Comparison of ENCODE assay signal across 1 cellular context in genomic region chr14:55107766-55108554, GRCh38.
TF ChIP-seq lines count a peak whose summit lies in the region.

No MANE protein-coding gene starts in this region.

TF ChIP-seq in HepG2, 621 proteins besides CTCF, POLR2A, EP300 and RAD21 (continued from another document and continues in another):
- TF ChIP-seq THRA (CRISPR knock-in tag; IDR thresholded peaks at IDR 0.05; ENCODE audit: borderline replicate concordance) (no peak), FUBP1 (CRISPR knock-in tag; IDR thresholded peaks at IDR 0.05; ENCODE audit: borderline replicate concordance) (0 out of 2 replicates have a peak, but pooled peaks have one; percentile 14), CSRNP1 (CRISPR knock-in tag; IDR thresholded peaks at IDR 0.05) (peak; percentile 57; the same call in 1 of the 2 replicates), YEATS2 (CRISPR knock-in tag; IDR thresholded peaks at IDR 0.05; ENCODE audit: borderline replicate concordance) (peak; percentile 58; the same call in 1 of the 2 replicates), DMTF1 (CRISPR knock-in tag; IDR thresholded peaks at IDR 0.05) (no peak), RAD51 (IDR thresholded peaks at IDR 0.05; ENCODE audit: borderline replicate concordance) (no peak), REST (IDR thresholded peaks at IDR 0.05; ENCODE audit: borderline replicate concordance in 1 of 2, low read depth in 1 of 2, low read length in 2 of 2) (no peak), THAP11 (CRISPR knock-in tag; IDR thresholded peaks at IDR 0.05) (no peak; the same call in 1 of the 2 replicates), ZBTB25 (CRISPR knock-in tag; IDR thresholded peaks at IDR 0.05) (peak; percentile 60; the same call in 1 of the 2 replicates), ZNF607 (CRISPR knock-in tag; IDR thresholded peaks at IDR 0.05; ENCODE audit: borderline replicate concordance) (peak; percentile 56; the same call in 1 of the 2 replicates), SMC3 (IDR thresholded peaks at IDR 0.05; ENCODE audit: low read length) (no peak), YY1 (IDR thresholded peaks at IDR 0.05; ENCODE audit: insufficient read depth, insufficient replicate concordance, low read depth, low read length) (no peak), HMGA1 (CRISPR knock-in tag; conservative IDR thresholded peaks at IDR 0.05) (no peak), SMAD3 (CRISPR knock-in tag; IDR thresholded peaks at IDR 0.05) (no peak), SMARCC2 (IDR thresholded peaks at IDR 0.05) (no peak), NCOA1 (CRISPR knock-in tag; IDR thresholded peaks at IDR 0.05) (peak; percentile 61; the same call in 1 of the 2 replicates), KDM1A (CRISPR knock-in tag; IDR thresholded peaks at IDR 0.05) (no peak; the same call in 1 of the 2 replicates), ZNF773 (CRISPR knock-in tag; IDR thresholded peaks at IDR 0.05; ENCODE audit: borderline replicate concordance) (peak; percentile 83), SAFB2 (CRISPR knock-in tag; IDR thresholded peaks at IDR 0.05; ENCODE audit: borderline replicate concordance, low read depth) (no peak), ZNF501 (CRISPR knock-in tag; IDR thresholded peaks at IDR 0.05) (peak; percentile 96), HCFC1 (IDR thresholded peaks at IDR 0.05; ENCODE audit: low read depth, low read length) (no peak), PAXIP1 (CRISPR knock-in tag; conservative IDR thresholded peaks at IDR 0.05) (peak; percentile 59), TFDP1 (CRISPR knock-in tag; IDR thresholded peaks at IDR 0.05; ENCODE audit: borderline replicate concordance) (peak; percentile 95), MEF2D (CRISPR knock-in tag; IDR thresholded peaks at IDR 0.05) (peak; percentile 75), ZNF230 (CRISPR knock-in tag; IDR thresholded peaks at IDR 0.05) (peak; percentile 31; the same call in 1 of the 2 replicates), ZSCAN30 (CRISPR knock-in tag; IDR thresholded peaks at IDR 0.05) (0 out of 2 replicates have a peak, but pooled peaks have one; percentile 18), RCOR2 (CRISPR knock-in tag; IDR thresholded peaks at IDR 0.05) (0 out of 2 replicates have a peak, but pooled peaks have one; percentile 28), ATM (IDR thresholded peaks at IDR 0.05; ENCODE audit: borderline replicate concordance) (no peak), SNAPC5 (CRISPR knock-in tag; IDR thresholded peaks at IDR 0.05; ENCODE audit: borderline replicate concordance) (peak; percentile 64; the same call in 1 of the 2 replicates), CHD4 (IDR thresholded peaks at IDR 0.05; ENCODE audit: borderline replicate concordance, low read length) (peak; percentile 40; the same call in 1 of the 2 replicates), MNT (IDR thresholded peaks at IDR 0.05) (peak; percentile 44; the same call in 1 of the 2 replicates), KDM5B (CRISPR knock-in tag; IDR thresholded peaks at IDR 0.05; ENCODE audit: borderline replicate concordance) (peak; percentile 92; the same call in 1 of the 2 replicates), ZNF296 (CRISPR knock-in tag; conservative IDR thresholded peaks at IDR 0.05) (0 out of 2 replicates have a peak, but pooled peaks have one; percentile 84)
